In genomic region chr16:49858200-49859129, GRCh38 we compare ENCODE assay signal across 8 cellular contexts. TPM values are rescaled to one million over a fixed set of nuclear protein-coding genes. Genes with fewer than 3 reads are reported as not detected.
A peak's percentile ranks its signal among the peaks of the same experiment; 100 is the strongest.
DNase-seq lines count a peak whose midpoint lies in the region; ATAC-seq, FAIRE-seq and TF ChIP-seq lines count a peak whose summit lies in the region.

No MANE protein-coding gene starts in this region.

- H3K9me3 ChIP-seq in pancreas, result no peaks in the 10 kb centered on the region

- no peaks in the 10 kb centered on the region for H3K27me3 ChIP-seq in pancreas

- no peaks in the 10 kb centered on the region for H3K4me1 ChIP-seq in pancreas

- TF ChIP-seq CTCF in pancreas (IDR thresholded peaks at IDR 0.05), result no peak

- WGBS in pancreas, 2 donors, result 1% methylated on average over 69 to 90 of the region's 90 CpGs

- peak overlapping the region; percentile 83 to 92 (median 86) for H3K27ac ChIP-seq in pancreas

- DNase-seq in NCI-H1417 (lab: John Stamatoyannopoulos, UW), result peak in 2 of 3 experiments; percentile 46 to 47
- no peak for DNase-seq in NCI-H1417 treated with DMSO at 0.1 percent for 48 hours (lab: John Stamatoyannopoulos, UW)
- peak; percentile 37 for DNase-seq in activated T-cell treated with anti-CD3 and anti-CD28 coated beads, Interleukin-2, amount 50 U/mL, for 1 hour
- DNase-seq in Right ventricle myocardium inferior (ENCODE audit: missing footprints), result peak; percentile 73
- DNase-seq in pancreas, result peak; percentile 58 to 89 (median 72)

- TF ChIP-seq POLR2A in GM18505 (IDR thresholded peaks at IDR 0.05; ENCODE audit: borderline replicate concordance, extremely low read depth, insufficient read depth, insufficient read length), result no peak

- H3K4me3 ChIP-seq in pancreas, result peak overlapping the region; percentile 21 to 76 (median 68)

- intact Hi-C loops in Right ventricle myocardium inferior (cut with DNase I), result loop anchor here (5.0 kb wide), 3 partner anchors 156 to 366 kb away; no protein-coding TSS in a partner anchor
- intact Hi-C loops in pancreas (cut with DNase I), result no loop called here

- peak; percentile 11 for ATAC-seq in Right ventricle myocardium inferior
- peak; percentile 19 to 31 (median 26) for ATAC-seq in pancreas
- ATAC-seq in HG03342 (IDR thresholded peaks at IDR 0.05; ENCODE audit: unreplicated experiment), result no peak
- no peak for ATAC-seq in GM18505 (IDR thresholded peaks at IDR 0.05; ENCODE audit: unreplicated experiment)
- ATAC-seq in HG03439 (IDR thresholded peaks at IDR 0.05; ENCODE audit: unreplicated experiment), result no peak

- no peaks in the 10 kb centered on the region for H3K36me3 ChIP-seq in pancreas

- FAIRE-seq in pancreas (lab: Jason Lieb, UNC), result no peak

RNA-seq across cellular contexts. Expression of gene ZNF423, which starts 2.6 kb away (rescaled TPM):
- total RNA-seq in Right ventricle myocardium inferior, result 8.8 TPM
- total RNA-seq in pancreas, result 1 to 10 TPM; 2.9 to 5.1 (median 3.2) TPM
- 1 to 10 TPM in 1 of 2 donors, under 1 TPM in 1; 0.61 to 2.4 TPM for polyA plus RNA-seq in pancreas

Comparison
In these comparisons a context has a peak if more than half of its experiments do, and no peak if none do; other contexts are left out.
1. ATAC-seq: peak in Right ventricle myocardium inferior (single experiment) and pancreas (4 of 4); none in HG03342 (single experiment), GM18505 (single experiment) and HG03439 (single experiment).